1 cellular context compared by ENCODE assay signal in genomic region chr10:75126277-75126676, GRCh38.
TF ChIP-seq lines count a peak whose summit lies in the region.

No MANE protein-coding gene starts in this region.

TF ChIP-seq in HEK293, 187 proteins besides CTCF, POLR2A, EP300 and RAD21:
- TF ChIP-seq ZNF362 (tag by site-specific recombination; IDR thresholded peaks at IDR 0.05) (0 out of 2 replicates have a peak, but pooled peaks have one; percentile 28), ZNF223 (tag by site-specific recombination; IDR thresholded peaks at IDR 0.05) (no peak), ZNF157 (tag by site-specific recombination; IDR thresholded peaks at IDR 0.05) (no peak), ZNF530 (tag by site-specific recombination; IDR thresholded peaks at IDR 0.05; ENCODE audit: low read depth) (no peak), YY1 (tag by site-specific recombination; IDR thresholded peaks at IDR 0.05) (no peak)
TF ChIP-seq in HEK293: peak in this region for 1.
